Comparison of ENCODE assay signal across 17 cellular contexts in the genomic region with DNA sequence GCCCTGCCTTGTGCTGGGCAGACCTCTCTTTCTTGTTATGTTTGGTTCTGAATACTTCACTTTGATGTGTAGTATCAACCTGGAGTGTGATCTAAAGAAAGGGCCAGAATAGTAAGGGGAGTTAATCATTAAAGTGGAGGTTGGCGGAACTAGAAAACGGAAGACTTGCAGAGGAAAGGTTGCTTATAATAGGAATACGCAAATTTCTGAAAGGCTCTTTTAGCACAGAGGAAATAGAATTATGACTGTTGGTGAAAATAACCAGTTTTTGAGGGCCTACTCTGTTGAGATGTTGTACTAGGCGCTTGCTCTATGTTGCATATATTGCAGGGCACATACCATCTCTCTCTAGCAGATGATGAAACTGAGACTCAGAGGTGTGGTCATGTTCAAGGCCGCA.
DNase-seq lines count a peak whose midpoint lies in the region; ATAC-seq and TF ChIP-seq lines count a peak whose summit lies in the region.
"Had no signal": no experiment of that assay in that cellular context is flagged by ENCODE, and none has a peak within 500 bp of the region (broad histone marks: within the 10 kb centered on the region; RNA-seq: fewer than 3 reads in every experiment).

No MANE protein-coding gene starts in this region.

- CTCF ChIA-PET in OCI-LY7 (lab: Charles Lee; ENCODE audit: unreplicated experiment), result interaction anchor here (0.9 kb wide), 1 partner anchor 88 kb away, joined by 4 read pairs; no protein-coding TSS in a partner anchor

- ATAC-seq in GM18517 (IDR thresholded peaks at IDR 0.05; ENCODE audit: unreplicated experiment) (peak; percentile 59), GM19468 (IDR thresholded peaks at IDR 0.05; ENCODE audit: extremely low read depth, unreplicated experiment) (peak; percentile 67), HG02973 (IDR thresholded peaks at IDR 0.05; ENCODE audit: unreplicated experiment) (peak; percentile 56)
- ATAC-seq: K562; naive thymus-derived CD4-positive, alpha-beta T cell; stimulated activated naive B cell treated with anti-CD40 and anti-IgM and Interleukin-4, amounts not matched to agents 10 μg/mL and 1 μg/mL and 100 μg/mL, for 72 hours had no signal

- H3K27me3 ChIP-seq in ovary, result no peaks in the 10 kb centered on the region
- H3K27me3 ChIP-seq: uterus had no signal

- 96 to 97% (median 96%) methylated on average over 5 of the region's 5 CpGs for WGBS in ovary, 3 donors

- peaks cover 9% of the 10 kb centered on the region; the same call in 1 of the 2 replicates for H4K20me1 ChIP-seq in OCI-LY7 (ENCODE audit: insufficient read depth, low read length)

- intact Hi-C loops in OCI-LY7 (cut with micrococcal nuclease; ENCODE audit: unreplicated experiment), result no loop called here
- intact Hi-C loops in ovary (cut with DNase I), result loop anchor here in 1 of 4 donors (10.0 kb wide), 1 partner anchor 224 kb away; no protein-coding TSS in a partner anchor

- DNase-seq in OCI-LY7 (ENCODE audit: low spot score) (peak; percentile 67), AG08395 (ENCODE audit: low spot score) (no peak), ovary (no peak)
- DNase-seq in activated CD4-positive, alpha-beta T cell treated with anti-CD3 and anti-CD28 coated beads for 4 hours, result no peak
- no peak for DNase-seq in activated effector memory CD4-positive, alpha-beta T cell treated with Interleukin-2 at 50 U/mL for 16 hours
- DNase-seq: erythroblast; left ventricle myocardium inferior; naive thymus-derived CD4-positive, alpha-beta T cell; NCI-H524 treated with DMSO at 0.1 percent for 48 hours; retina; stimulated activated CD4-positive, alpha-beta T cell treated with anti-CD3 and anti-CD28 coated beads, Interleukin-4, amount 100 ng/mL, for 1 hour; stimulated activated naive B cell treated with anti-CD40 and anti-IgM and Interleukin-4, amounts not matched to agents 10 μg/mL and 1 μg/mL and 100 μg/mL, for 72 hours; uterus had no signal

- H3K4me1 ChIP-seq in OCI-LY7 (ENCODE audit: insufficient read depth, low read length, poor library complexity, severe bottlenecking), result peaks cover 38% of the 10 kb centered on the region
- H3K4me1 ChIP-seq in ovary (ENCODE audit: insufficient read depth), result no peaks in the 10 kb centered on the region
- H3K4me1 ChIP-seq: left ventricle myocardium inferior, uterus had no signal

- no peaks in the 10 kb centered on the region for H3K9me2 ChIP-seq in OCI-LY7 (ENCODE audit: insufficient read depth, low read length)

- no peak for TF ChIP-seq EP300 in ovary (IDR thresholded peaks at IDR 0.05)

- no peaks in the 10 kb centered on the region; the same call in 1 of the 2 replicates for H3K79me2 ChIP-seq in OCI-LY7 (ENCODE audit: insufficient read depth, low read depth, low read length)

- H3K9me3 ChIP-seq in OCI-LY7 (ENCODE audit: low read length) (no peaks in the 10 kb centered on the region), ovary (no peaks in the 10 kb centered on the region)
- H3K9me3 ChIP-seq: left ventricle myocardium inferior, uterus had no signal

- H3K27ac ChIP-seq in OCI-LY7 (ENCODE audit: low read depth, low read length, poor library complexity, severe bottlenecking) (peak overlapping the region; percentile 59), ovary (no peak overlapping the region)
- H3K27ac ChIP-seq: left ventricle myocardium inferior, uterus had no signal

- POLR2A ChIA-PET in OCI-LY7 (lab: Charles Lee), result interaction anchor here (0.8 to 1.0 kb wide), 2 partner anchors 30 to 91 kb away, joined by 3 to 4 read pairs; no protein-coding TSS in a partner anchor

- BruUV-seq in OCI-LY7 (replicated peaks; lab: Mats Ljungman, UMichigan), result no TSS peak

- no peak for TF ChIP-seq POLR2A in ovary (IDR thresholded peaks at IDR 0.05)

- H3K4me2 ChIP-seq in OCI-LY7 (ENCODE audit: low read length), result peak overlapping the region; percentile 64

- H3K36me3 ChIP-seq in OCI-LY7 (ENCODE audit: insufficient read depth, low read length) (peaks cover 76% of the 10 kb centered on the region), ovary (no peaks in the 10 kb centered on the region)
- H3K36me3 ChIP-seq: left ventricle myocardium inferior, uterus had no signal

- no peak overlapping the region for H2AFZ ChIP-seq in OCI-LY7 (ENCODE audit: low read length)

- H3K4me3 ChIP-seq in OCI-LY7 (ENCODE audit: low read depth, low read length, poor library complexity, severe bottlenecking) (peak overlapping the region; percentile 35), ovary (no peak overlapping the region)
- H3K4me3 ChIP-seq: K562, left ventricle myocardium inferior, uterus had no signal

- TF ChIP-seq CTCF in OCI-LY7 (conservative IDR thresholded peaks at IDR 0.05; ENCODE audit: low read length), result no peak
- no peak for TF ChIP-seq CTCF in ovary (IDR thresholded peaks at IDR 0.05)
